19 cellular contexts compared by ENCODE assay signal in the genomic region with DNA sequence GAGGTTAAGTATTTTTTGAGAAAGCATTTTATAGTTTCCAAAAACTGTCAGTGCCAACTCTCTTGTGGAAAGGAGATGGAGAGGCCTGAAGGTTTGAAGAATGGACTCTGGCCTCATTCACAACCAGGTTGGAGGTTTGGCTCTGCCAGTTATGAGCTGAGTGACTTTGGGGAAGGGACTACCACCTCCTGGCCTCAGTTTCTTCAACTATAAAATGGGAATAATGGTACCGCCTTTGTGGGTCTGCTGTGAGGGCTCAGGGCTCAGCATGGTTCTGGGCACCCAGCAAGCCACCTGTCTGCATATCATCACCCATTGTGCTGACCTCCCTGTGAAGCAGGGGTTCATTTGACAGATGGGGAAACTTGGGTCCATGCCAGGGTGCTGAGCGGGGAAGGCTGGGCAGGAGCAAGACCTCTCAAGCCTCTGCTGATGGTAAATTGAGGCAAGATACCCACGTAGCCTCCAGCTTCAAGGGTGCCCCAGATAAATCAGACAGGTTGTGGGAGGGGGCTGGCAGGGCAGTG. TPM values are rescaled to one million over a fixed set of nuclear protein-coding genes. Genes with fewer than 3 reads are reported as not detected.
DNase-seq lines count a peak whose midpoint lies in the region; ATAC-seq, FAIRE-seq and TF ChIP-seq lines count a peak whose summit lies in the region.
"Had no signal": no experiment of that assay in that cellular context is flagged by ENCODE, and none has a peak within 500 bp of the region (broad histone marks: within the 10 kb centered on the region; RNA-seq: fewer than 3 reads in every experiment).

No MANE protein-coding gene starts in this region.

- no peak for ATAC-seq in activated CD8-positive, alpha-beta T cell treated with anti-CD3 and anti-CD28 coated beads for 36 hours
- ATAC-seq in stimulated activated memory B cell treated with anti-CD40 and anti-IgM and Interleukin-4, amounts not matched to agents 10 μg/mL and 1 μg/mL and 100 μg/mL, for 72 hours, result no peak
- ATAC-seq: heart right ventricle, mucosa of descending colon had no signal

- intact Hi-C loops in activated CD8-positive, alpha-beta T cell treated with anti-CD3 and anti-CD28 coated beads for 36 hours (cut with micrococcal nuclease), result no loop called here

- peaks cover 15% of the 10 kb centered on the region for H3K36me3 Mint-ChIP-seq in activated CD8-positive, alpha-beta T cell treated with anti-CD3 and anti-CD28 coated beads for 36 hours (ENCODE audit: low read depth)
- no peaks in the 10 kb centered on the region for H3K36me3 Mint-ChIP-seq in nephron (ENCODE audit: low read depth)
- H3K36me3 Mint-ChIP-seq in stimulated activated memory B cell treated with anti-CD40 and anti-IgM and Interleukin-4, amounts not matched to agents 10 μg/mL and 1 μg/mL and 100 μg/mL, for 72 hours, result no peaks in the 10 kb centered on the region
- H3K36me3 Mint-ChIP-seq: neural progenitor cell had no signal

- H3K27ac Mint-ChIP-seq in activated CD8-positive, alpha-beta T cell treated with anti-CD3 and anti-CD28 coated beads for 36 hours, result peak overlapping the region; percentile 75
- H3K27ac Mint-ChIP-seq in nephron, result peak overlapping the region; percentile 9 to 43 (median 25)
- no peak overlapping the region for H3K27ac Mint-ChIP-seq in stimulated activated memory B cell treated with anti-CD40 and anti-IgM and Interleukin-4, amounts not matched to agents 10 μg/mL and 1 μg/mL and 100 μg/mL, for 72 hours
- H3K27ac Mint-ChIP-seq: neural progenitor cell had no signal

- H3K4me1 Mint-ChIP-seq in activated CD8-positive, alpha-beta T cell treated with anti-CD3 and anti-CD28 coated beads for 36 hours (ENCODE audit: low read depth), result peaks cover 64% of the 10 kb centered on the region
- H3K4me1 Mint-ChIP-seq in nephron, result peaks cover 54% of the 10 kb centered on the region
- H3K4me1 Mint-ChIP-seq in stimulated activated memory B cell treated with anti-CD40 and anti-IgM and Interleukin-4, amounts not matched to agents 10 μg/mL and 1 μg/mL and 100 μg/mL, for 72 hours, result peaks cover 48% of the 10 kb centered on the region

- CTCF ChIA-PET in activated CD8-positive, alpha-beta T cell treated with anti-CD3 and anti-CD28 coated beads for 36 hours (lab: Charles Lee), result interaction anchor here (1.3 to 2.5 kb wide), 8 partner anchors 13 to 147 kb away, joined by 3 to 11 read pairs (median 4); a partner anchor contains a TSS

- H3K9me3 Mint-ChIP-seq in activated CD8-positive, alpha-beta T cell treated with anti-CD3 and anti-CD28 coated beads for 36 hours, result no peaks in the 10 kb centered on the region
- no peaks in the 10 kb centered on the region for H3K9me3 Mint-ChIP-seq in nephron
- no peaks in the 10 kb centered on the region for H3K9me3 Mint-ChIP-seq in stimulated activated memory B cell treated with anti-CD40 and anti-IgM and Interleukin-4, amounts not matched to agents 10 μg/mL and 1 μg/mL and 100 μg/mL, for 72 hours
- H3K9me3 Mint-ChIP-seq: activated naive CD4-positive, alpha-beta T cell treated with anti-CD3 and anti-CD28 coated beads, Interleukin-2, amount 50 U/mL, for 72 hours; activated T-cell treated with anti-CD3 and anti-CD28 coated beads, Interleukin-2, amount 50 U/mL, for 4 hours; neural progenitor cell had no signal

- no peak overlapping the region for H3K4me3 Mint-ChIP-seq in activated CD8-positive, alpha-beta T cell treated with anti-CD3 and anti-CD28 coated beads for 36 hours
- H3K4me3 Mint-ChIP-seq in nephron, result peak overlapping the region in 1 of 3 experiments; percentile 47
- no peak overlapping the region for H3K4me3 Mint-ChIP-seq in stimulated activated memory B cell treated with anti-CD40 and anti-IgM and Interleukin-4, amounts not matched to agents 10 μg/mL and 1 μg/mL and 100 μg/mL, for 72 hours
- H3K4me3 Mint-ChIP-seq: activated T-cell treated with anti-CD3 and anti-CD28 coated beads, Interleukin-2, amount 50 U/mL, for 4 hours; neural progenitor cell had no signal

- H3K27me3 Mint-ChIP-seq in activated CD8-positive, alpha-beta T cell treated with anti-CD3 and anti-CD28 coated beads for 36 hours, result peaks cover 1% of the 10 kb centered on the region
- peaks cover 42% of the 10 kb centered on the region for H3K27me3 Mint-ChIP-seq in nephron (ENCODE audit: low read depth)
- H3K27me3 Mint-ChIP-seq in stimulated activated memory B cell treated with anti-CD40 and anti-IgM and Interleukin-4, amounts not matched to agents 10 μg/mL and 1 μg/mL and 100 μg/mL, for 72 hours, result peaks cover 42% of the 10 kb centered on the region

- no peak for TF ChIP-seq CTCF in activated CD8-positive, alpha-beta T cell treated with anti-CD3 and anti-CD28 coated beads for 36 hours (IDR thresholded peaks at IDR 0.05)
- TF ChIP-seq CTCF in nephron (IDR thresholded peaks at IDR 0.05; ENCODE audit: unreplicated experiment in 3 of 3), result no peak

- POLR2A ChIA-PET in activated CD8-positive, alpha-beta T cell treated with anti-CD3 and anti-CD28 coated beads for 36 hours (lab: Charles Lee), result interaction anchor here (0.6 to 1.7 kb wide), 4 partner anchors 23 to 142 kb away, joined by 3 to 4 read pairs (median 4); no protein-coding TSS in a partner anchor

- FAIRE-seq in G401.6 (lab: Jason Lieb, UNC), result peak; percentile 53

- DNase-seq in DMS 273 (lab: John Stamatoyannopoulos, UW; ENCODE audit: unreplicated experiment), result peak; percentile 18
- DNase-seq in DMS 273 treated with DMSO at 0.1 percent for 48 hours (lab: John Stamatoyannopoulos, UW), result no peak
- no peak for DNase-seq in activated CD8-positive, alpha-beta T cell treated with anti-CD3 and anti-CD28 coated beads for 36 hours
- DNase-seq in NCI-H1694 treated with DMSO at 0.1 percent for 48 hours (lab: John Stamatoyannopoulos, UW), result no peak
- DNase-seq in effector CD4-positive, alpha-beta T cell, result no peak
- DNase-seq: activated T-cell treated with anti-CD3 and anti-CD28 coated beads, Interleukin-2, amount 50 U/mL, for 4 hours; BE2C; heart right ventricle; left ventricle myocardium inferior; mucosa of descending colon; NCI-H1417 treated with DMSO at 0.1 percent for 48 hours; NCI-H2171 treated with DMSO at 0.1 percent for 48 hours; NCI-H774 had no signal

RNA-seq across cellular contexts. Expression of a gene that starts 3.5 kb away (rescaled TPM):
- 100 to 1,000 TPM; 160 to 161 TPM for total RNA-seq in activated CD8-positive, alpha-beta T cell treated with anti-CD3 and anti-CD28 coated beads for 36 hours

RNA-seq across cellular contexts. Expression of a gene that starts 16.5 kb away (rescaled TPM):
- 10 to 100 TPM; 44.3 to 45.7 TPM for total RNA-seq in activated CD8-positive, alpha-beta T cell treated with anti-CD3 and anti-CD28 coated beads for 36 hours
- total RNA-seq: left ventricle myocardium inferior, pulmonary artery endothelial cell had no signal

RNA-seq across cellular contexts. Expression of a gene that starts 39.2 kb away (rescaled TPM):
- total RNA-seq in activated CD8-positive, alpha-beta T cell treated with anti-CD3 and anti-CD28 coated beads for 36 hours, result 1 to 10 TPM; 4.2 to 5.1 TPM
